ENCODE assay signal across 14 cellular contexts in the genomic region with DNA sequence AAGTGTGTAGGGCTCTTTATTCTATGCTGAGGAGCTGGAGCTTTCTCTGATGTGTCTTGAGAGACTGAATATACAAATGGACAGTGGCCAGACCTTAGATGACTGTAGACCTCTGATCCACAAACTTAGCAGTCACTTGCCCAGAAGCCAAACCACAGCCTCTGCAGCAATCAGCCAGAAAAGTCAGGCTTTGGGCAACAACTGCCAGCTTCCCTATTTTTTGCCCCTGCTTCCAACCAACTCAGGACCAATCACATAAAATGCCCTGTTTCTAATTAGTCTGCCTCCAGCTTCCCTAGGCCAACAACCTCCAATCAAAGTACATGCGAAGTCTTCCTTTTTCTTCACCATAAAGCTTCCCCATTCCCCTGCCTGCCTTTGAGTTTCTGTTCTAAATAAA. TPM values are rescaled to one million over a fixed set of nuclear protein-coding genes. Genes with fewer than 3 reads are reported as not detected.
A peak's percentile ranks its signal among the peaks of the same experiment; 100 is the strongest.
DNase-seq lines count a peak whose midpoint lies in the region; ATAC-seq, FAIRE-seq and TF ChIP-seq lines count a peak whose summit lies in the region.
"Had no signal": no experiment of that assay in that cellular context is flagged by ENCODE, and none has a peak within 500 bp of the region (broad histone marks: within the 10 kb centered on the region; RNA-seq: fewer than 3 reads in every experiment).

No MANE protein-coding gene starts in this region.

- H4K20me1 ChIP-seq in PC-9 (ENCODE audit: insufficient read depth) (no peaks in the 10 kb centered on the region), smooth muscle cell (ENCODE audit: low read depth) (no peaks in the 10 kb centered on the region), GM23338 (replicated peaks; ENCODE audit: insufficient read depth) (no peaks in the 10 kb centered on the region)

- H3K27ac ChIP-seq in PC-9, result no peak overlapping the region
- no peak overlapping the region for H3K27ac ChIP-seq in smooth muscle cell (ENCODE audit: low read depth)
- no peak overlapping the region for H3K27ac ChIP-seq in GM23338 (ENCODE audit: low read depth)
- H3K27ac ChIP-seq: SJCRH30 had no signal

- H3K4me1 Mint-ChIP-seq in GM23338, result no peaks in the 10 kb centered on the region
- no peaks in the 10 kb centered on the region for H3K4me1 Mint-ChIP-seq in activated T-helper 2 cell treated with anti-CD3 and anti-CD28 coated beads, Interferon-gamma antibody, Interleukin-2, Interleukin-4, amounts not matched to agents 10 μg/mL and 5 μg/mL and 100 μg/mL, durations not matched to agents 14 hours and 24 hours and 36 hours (ENCODE audit: low read depth)
- H3K4me1 Mint-ChIP-seq: nephron progenitor cell had no signal

- BruUV-seq in PC-9 (replicated peaks; lab: Mats Ljungman, UMichigan), result no TSS peak

- H3K9me3 ChIP-seq in PC-9 (ENCODE audit: insufficient read depth, low read depth) (no peaks in the 10 kb centered on the region), smooth muscle cell (replicated peaks; ENCODE audit: low read depth) (no peaks in the 10 kb centered on the region)
- H3K9me3 ChIP-seq: SJCRH30 had no signal

- intact Hi-C loops in PC-9 (cut with micrococcal nuclease; ENCODE audit: unreplicated experiment), result no loop called here
- intact Hi-C loops in activated T-helper 2 cell treated with anti-CD3 and anti-CD28 coated beads, Interferon-gamma antibody, Interleukin-2, Interleukin-4, amounts not matched to agents 10 μg/mL and 5 μg/mL and 100 μg/mL, durations not matched to agents 14 hours and 24 hours and 36 hours (cut with micrococcal nuclease), result no loop called here

- no peak overlapping the region for H3K9ac ChIP-seq in smooth muscle cell (ENCODE audit: low read depth)

- H3K36me3 Mint-ChIP-seq in GM23338 (ENCODE audit: low read depth), result no peaks in the 10 kb centered on the region
- no peaks in the 10 kb centered on the region for H3K36me3 Mint-ChIP-seq in activated T-helper 2 cell treated with anti-CD3 and anti-CD28 coated beads, Interferon-gamma antibody, Interleukin-2, Interleukin-4, amounts not matched to agents 10 μg/mL and 5 μg/mL and 100 μg/mL, durations not matched to agents 14 hours and 24 hours and 36 hours (ENCODE audit: low read depth)

- H3K4me2 ChIP-seq in PC-9, result peak overlapping the region; percentile 28; the same call in 1 of the 2 replicates
- H3K4me2 ChIP-seq in smooth muscle cell, result no peak overlapping the region
- H3K4me2 ChIP-seq in GM23338, result no peak overlapping the region

- peak; percentile 90 for DNase-seq in CD1c-positive myeloid dendritic cell (ENCODE audit: extremely low spot score)
- no peak for DNase-seq in PC-9
- peak; percentile 87 for DNase-seq in fibroblast of peridontal ligament (ENCODE audit: extremely low read depth)
- DNase-seq in myocyte (ENCODE audit: low read depth), result peak; percentile 62
- DNase-seq in smooth muscle cell (lab: John Stamatoyannopoulos, UW; ENCODE audit: unreplicated experiment), result no peak
- no peak for DNase-seq in urothelium cell line (ENCODE audit: low spot score)
- DNase-seq in GM23338 (ENCODE audit: low spot score), result no peak
- DNase-seq in activated T-helper 2 cell treated with anti-CD3 and anti-CD28 coated beads, Interferon-gamma antibody, Interleukin-2, Interleukin-4, amounts not matched to agents 10 μg/mL and 5 μg/mL and 100 μg/mL, durations not matched to agents 14 hours and 24 hours and 36 hours (ENCODE audit: low spot score), result no peak
- DNase-seq: activated CD4-positive, alpha-beta T cell treated with anti-CD3 and anti-CD28 coated beads for 4 hours; activated naive CD4-positive, alpha-beta T cell treated with anti-CD3 and anti-CD28 coated beads for 36 hours; KG1; nephron progenitor cell; SJCRH30; stimulated activated CD4-positive, alpha-beta T cell treated with anti-CD3 and anti-CD28 coated beads, Interleukin-4, amount 100 ng/mL, for 1 hour had no signal

- ATAC-seq in GM23338, result no peak

- FAIRE-seq in urothelium cell line (lab: Jason Lieb, UNC), result no peak

- no peak overlapping the region for H3K4me3 Mint-ChIP-seq in GM23338
- no peak overlapping the region for H3K4me3 Mint-ChIP-seq in activated T-helper 2 cell treated with anti-CD3 and anti-CD28 coated beads, Interferon-gamma antibody, Interleukin-2, Interleukin-4, amounts not matched to agents 10 μg/mL and 5 μg/mL and 100 μg/mL, durations not matched to agents 14 hours and 24 hours and 36 hours (ENCODE audit: low read depth)
- H3K4me3 Mint-ChIP-seq: activated naive CD4-positive, alpha-beta T cell treated with anti-CD3 and anti-CD28 coated beads for 36 hours; nephron progenitor cell had no signal

- H2AFZ ChIP-seq in PC-9 (no peak overlapping the region), smooth muscle cell (ENCODE audit: low read depth) (no peak overlapping the region), GM23338 (no peak overlapping the region)

- H3K79me2 ChIP-seq in PC-9 (ENCODE audit: low read depth), result no peaks in the 10 kb centered on the region
- no peaks in the 10 kb centered on the region for H3K79me2 ChIP-seq in smooth muscle cell (ENCODE audit: low read depth)
- H3K79me2 ChIP-seq in GM23338 (replicated peaks; ENCODE audit: insufficient read depth), result no peaks in the 10 kb centered on the region

- H3K4me1 ChIP-seq in PC-9 (replicated peaks; ENCODE audit: insufficient read depth), result peaks cover 13% of the 10 kb centered on the region
- no peaks in the 10 kb centered on the region for H3K4me1 ChIP-seq in smooth muscle cell (ENCODE audit: low read depth)
- H3K4me1 ChIP-seq in GM23338 (ENCODE audit: insufficient read depth), result no peaks in the 10 kb centered on the region
- H3K4me1 ChIP-seq: SJCRH30 had no signal

- H3K4me3 ChIP-seq in PC-9, result no peak overlapping the region
- no peak overlapping the region for H3K4me3 ChIP-seq in smooth muscle cell
- no peak overlapping the region for H3K4me3 ChIP-seq in GM23338
- H3K4me3 ChIP-seq: SJCRH30 had no signal

- H3K36me3 ChIP-seq in PC-9 (ENCODE audit: low read depth) (no peaks in the 10 kb centered on the region), smooth muscle cell (ENCODE audit: low read depth) (no peaks in the 10 kb centered on the region), GM23338 (ENCODE audit: insufficient read depth) (no peaks in the 10 kb centered on the region)
- H3K36me3 ChIP-seq: SJCRH30 had no signal

- CTCF ChIA-PET in PC-9 (lab: Charles Lee), result interaction anchor here (0.7 kb wide), 1 partner anchor 17 kb away, joined by 4 read pairs; no protein-coding TSS in a partner anchor

- no peaks in the 10 kb centered on the region for H3K27me3 Mint-ChIP-seq in GM23338 (ENCODE audit: insufficient read depth, low read depth, poor library complexity)
- H3K27me3 Mint-ChIP-seq in activated T-helper 2 cell treated with anti-CD3 and anti-CD28 coated beads, Interferon-gamma antibody, Interleukin-2, Interleukin-4, amounts not matched to agents 10 μg/mL and 5 μg/mL and 100 μg/mL, durations not matched to agents 14 hours and 24 hours and 36 hours (ENCODE audit: low read depth), result peaks cover 6% of the 10 kb centered on the region

- H3K27ac Mint-ChIP-seq in GM23338, result no peak overlapping the region
- no peak overlapping the region for H3K27ac Mint-ChIP-seq in activated T-helper 2 cell treated with anti-CD3 and anti-CD28 coated beads, Interferon-gamma antibody, Interleukin-2, Interleukin-4, amounts not matched to agents 10 μg/mL and 5 μg/mL and 100 μg/mL, durations not matched to agents 14 hours and 24 hours and 36 hours
- H3K27ac Mint-ChIP-seq: activated naive CD4-positive, alpha-beta T cell treated with anti-CD3 and anti-CD28 coated beads for 36 hours; nephron progenitor cell had no signal

- no peaks in the 10 kb centered on the region for H3K27me3 ChIP-seq in PC-9 (ENCODE audit: insufficient read depth, low read depth)
- peaks cover 5% of the 10 kb centered on the region for H3K27me3 ChIP-seq in smooth muscle cell (ENCODE audit: low read depth)
- H3K27me3 ChIP-seq in GM23338 (ENCODE audit: insufficient read depth), result no peaks in the 10 kb centered on the region
- H3K27me3 ChIP-seq: SJCRH30 had no signal

- peaks cover 5% of the 10 kb centered on the region; the same call in 1 of the 2 replicates for H3F3A ChIP-seq in PC-9 (ENCODE audit: insufficient read depth, low read depth)
- no peaks in the 10 kb centered on the region for H3F3A ChIP-seq in smooth muscle cell (ENCODE audit: low read depth)
- no peaks in the 10 kb centered on the region for H3F3A ChIP-seq in GM23338 (replicated peaks; ENCODE audit: low read depth)

- H3K9me2 ChIP-seq in PC-9 (ENCODE audit: insufficient read depth), result no peaks in the 10 kb centered on the region
- no peaks in the 10 kb centered on the region for H3K9me2 ChIP-seq in GM23338 (ENCODE audit: insufficient read depth)

- WGBS in smooth muscle cell (ENCODE audit: low lambda C conversion rate), result 88% methylated on average over 1 of the region's 1 CpG

- POLR2A ChIA-PET in PC-9 (lab: Charles Lee; ENCODE audit: unreplicated experiment), result no interaction called here

- peaks cover 20% of the 10 kb centered on the region; the same call in 2 of the 3 replicates for H3K9me3 Mint-ChIP-seq in GM23338
- H3K9me3 Mint-ChIP-seq in activated T-helper 2 cell treated with anti-CD3 and anti-CD28 coated beads, Interferon-gamma antibody, Interleukin-2, Interleukin-4, amounts not matched to agents 10 μg/mL and 5 μg/mL and 100 μg/mL, durations not matched to agents 14 hours and 24 hours and 36 hours, result no peaks in the 10 kb centered on the region

- TF ChIP-seq CTCF in PC-9 (conservative IDR thresholded peaks at IDR 0.05), result no peak
- no peak for TF ChIP-seq CTCF in smooth muscle cell (IDR thresholded peaks at IDR 0.05; ENCODE audit: borderline replicate concordance, insufficient read depth, poor library complexity, severe bottlenecking)
- no peak for TF ChIP-seq CTCF in GM23338 (conservative IDR thresholded peaks at IDR 0.05; ENCODE audit: low read depth in 2 of 2)

TF ChIP-seq in GM23338, 12 proteins besides CTCF, POLR2A, EP300 and RAD21:
- no peak for TF ChIP-seq EZH2 (IDR thresholded peaks at IDR 0.05; ENCODE audit: low read depth, unreplicated experiment)
- no peak for TF ChIP-seq ZNF331 (CRISPR knock-in tag; IDR thresholded peaks at IDR 0.05; ENCODE audit: low read depth)
- no peak for TF ChIP-seq CREB1 (CRISPR knock-in tag; IDR thresholded peaks at IDR 0.05; ENCODE audit: low read depth)
- TF ChIP-seq POLR2AphosphoS5 (IDR thresholded peaks at IDR 0.05; ENCODE audit: low read depth), result no peak

RNA-seq across cellular contexts. Expression of a gene that starts 37.7 kb away (rescaled TPM):
- 49.4 and 62.5 TPM in 2 replicates for total RNA-seq in PC-9 (2021)
- total RNA-seq in myocyte, result 32.3 and 42.4 TPM in 2 replicates
- 15.6 TPM for polyA plus RNA-seq in myocyte (2012)
- total RNA-seq in smooth muscle cell, result 25.6 and 49.0 TPM in 2 replicates
- 24.8 and 36.3 TPM in 2 replicates for polyA plus RNA-seq in smooth muscle cell
- total RNA-seq in GM23338 (2014; rRNA removed; shearing (Covaris generic)), result 31.3 and 46.4 TPM in 2 replicates
- 47.2 and 59.4 TPM in 2 replicates for polyA plus RNA-seq in GM23338 (2016; fragmentation: Nextera tagmentation; extraction: Ambion mirVana)
- 22.2 and 25.3 TPM in 2 replicates for total RNA-seq in activated T-helper 2 cell treated with anti-CD3 and anti-CD28 coated beads, Interferon-gamma antibody, Interleukin-2, Interleukin-4, amounts not matched to agents 10 μg/mL and 5 μg/mL and 100 μg/mL, durations not matched to agents 14 hours and 24 hours and 36 hours

Comparison
In these comparisons a context has a peak if more than half of its experiments do, and no peak if none do; other contexts are left out.
1. DNase-seq: peak in CD1c-positive myeloid dendritic cell (single experiment), fibroblast of peridontal ligament (single experiment) and myocyte (single experiment); none in PC-9 (0 of 2), smooth muscle cell (single experiment), urothelium cell line (single experiment), GM23338 (single experiment) and activated T-helper 2 cell treated with anti-CD3 and anti-CD28 coated beads, Interferon-gamma antibody, Interleukin-2, Interleukin-4, amounts not matched to agents 10 μg/mL and 5 μg/mL and 100 μg/mL, durations not matched to agents 14 hours and 24 hours and 36 hours (single experiment).